Comparison of ENCODE assay signal across 1 cellular context in the genomic region with DNA sequence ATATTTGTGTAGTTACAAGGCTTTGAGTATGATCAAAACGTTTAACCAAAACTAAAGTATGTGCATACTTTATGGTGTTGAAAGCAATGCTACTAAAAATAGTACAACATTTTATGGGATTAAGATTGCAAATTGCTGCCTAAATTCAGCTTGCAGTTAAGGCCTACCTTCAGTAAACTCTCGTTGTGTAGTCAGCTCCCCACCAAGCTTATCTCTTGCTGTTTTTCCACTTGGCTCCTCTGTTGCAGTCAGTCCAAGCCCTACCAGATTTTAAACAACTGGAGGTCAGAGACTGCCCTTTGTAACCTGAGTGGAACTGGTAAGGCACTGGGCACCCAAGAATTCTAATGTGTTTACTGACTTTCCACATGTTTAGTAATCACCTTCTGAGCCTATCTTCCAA.
TF ChIP-seq lines count a peak whose summit lies in the region.

No MANE protein-coding gene starts in this region.

TF ChIP-seq in GM12878, 131 proteins besides CTCF, POLR2A, EP300 and RAD21 (continued from another document):
- TF ChIP-seq, protein P1, sequence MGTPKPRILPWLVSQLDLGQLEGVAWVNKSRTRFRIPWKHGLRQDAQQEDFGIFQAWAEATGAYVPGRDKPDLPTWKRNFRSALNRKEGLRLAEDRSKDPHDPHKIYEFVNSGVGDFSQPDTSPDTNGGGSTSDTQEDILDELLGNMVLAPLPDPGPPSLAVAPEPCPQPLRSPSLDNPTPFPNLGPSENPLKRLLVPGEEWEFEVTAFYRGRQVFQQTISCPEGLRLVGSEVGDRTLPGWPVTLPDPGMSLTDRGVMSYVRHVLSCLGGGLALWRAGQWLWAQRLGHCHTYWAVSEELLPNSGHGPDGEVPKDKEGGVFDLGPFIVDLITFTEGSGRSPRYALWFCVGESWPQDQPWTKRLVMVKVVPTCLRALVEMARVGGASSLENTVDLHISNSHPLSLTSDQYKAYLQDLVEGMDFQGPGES (IDR thresholded peaks at IDR 0.05), result no peak
TF ChIP-seq in GM12878: peak in this region for 1.
